ENCODE assay signal across 10 cellular contexts in genomic region chr11:96200243-96200642, GRCh38.
DNase-seq lines count a peak whose midpoint lies in the region; ATAC-seq and TF ChIP-seq lines count a peak whose summit lies in the region.
"Had no signal": no experiment of that assay in that cellular context is flagged by ENCODE, and none has a peak within 500 bp of the region (broad histone marks: within the 10 kb centered on the region; RNA-seq: fewer than 3 reads in every experiment).

No MANE protein-coding gene starts in this region.

- H3K4me3 ChIP-seq in Peyer's patch (no peak overlapping the region), prostate gland (no peak overlapping the region)

- no peaks in the 10 kb centered on the region for H3K27me3 ChIP-seq in CD4-positive, alpha-beta T cell (ENCODE audit: control insufficient read depth, insufficient read depth, low read length)
- H3K27me3 ChIP-seq in Peyer's patch: no peaks in the 10 kb centered on the region
- H3K27me3 ChIP-seq in prostate gland (replicated peaks; ENCODE audit: insufficient read depth): no peaks in the 10 kb centered on the region

- ATAC-seq in CD4-positive, alpha-beta T cell (ENCODE audit: poor library complexity): no peak
- ATAC-seq in HG03025 (IDR thresholded peaks at IDR 0.05; ENCODE audit: low FRiP score, unreplicated experiment): no peak

- DNase-seq in CD4-positive, alpha-beta T cell: no peak
- DNase-seq in Peyer's patch: no peak
- peak; percentile 96 for DNase-seq in fibroblast of gingiva (ENCODE audit: low read depth)
- DNase-seq in prostate gland (ENCODE audit: low spot score): no peak
- DNase-seq in islet precursor cell: no peak
- DNase-seq in NCI-H69 (lab: John Stamatoyannopoulos, UW): no peak
- DNase-seq in hippocampal formation (lab: John Stamatoyannopoulos, UW): no peak
- DNase-seq: activated T-cell treated with anti-CD3 and anti-CD28 coated beads, Interleukin-2, amount 50 U/mL, for 1 hour; Karpas-422 had no signal

- TF ChIP-seq POLR2A in Peyer's patch (IDR thresholded peaks at IDR 0.05): no peak
- TF ChIP-seq POLR2A in prostate gland (IDR thresholded peaks at IDR 0.05): no peak

- no peaks in the 10 kb centered on the region for H3K9me3 Mint-ChIP-seq in CD4-positive, alpha-beta T cell

- H3K4me1 Mint-ChIP-seq in CD4-positive, alpha-beta T cell (ENCODE audit: low read depth): peaks cover 89% of the 10 kb centered on the region

- no peak overlapping the region for H3K27ac ChIP-seq in CD4-positive, alpha-beta T cell (ENCODE audit: low read depth, low read length)
- H3K27ac ChIP-seq in Peyer's patch (peak overlapping the region; percentile 2 to 42 (median 10)), prostate gland (peak overlapping the region; percentile 9 to 37)

- CTCF ChIA-PET in CD4-positive, alpha-beta T cell (lab: Charles Lee): interaction anchor here (1.0 to 1.2 kb wide), 3 partner anchors 34 to 188 kb away, joined by 3 to 5 read pairs (median 3); partner anchors contain the start of gene MAML2

- H3K4me3 Mint-ChIP-seq in CD4-positive, alpha-beta T cell: peak overlapping the region; percentile 81

- H3K9me3 ChIP-seq in CD4-positive, alpha-beta T cell (ENCODE audit: control insufficient read depth, low read length): no peaks in the 10 kb centered on the region
- H3K9me3 ChIP-seq in Peyer's patch (no peaks in the 10 kb centered on the region), prostate gland (no peaks in the 10 kb centered on the region)

- H3K36me3 Mint-ChIP-seq in CD4-positive, alpha-beta T cell (ENCODE audit: low read depth): peaks cover 49% of the 10 kb centered on the region

- POLR2A ChIA-PET in CD4-positive, alpha-beta T cell (lab: Charles Lee): interaction anchor here (0.7 to 1.6 kb wide), 4 partner anchors 43 to 190 kb away, joined by 3 to 6 read pairs (median 4); partner anchors contain the start of genes CCDC82 and JRKL

- H3K4me1 ChIP-seq in Peyer's patch: peaks cover 0 to 14% (median 7%) of the 10 kb centered on the region in 4 donors
- H3K4me1 ChIP-seq in prostate gland (replicated peaks): no peaks in the 10 kb centered on the region

- H3K27ac Mint-ChIP-seq in CD4-positive, alpha-beta T cell: peak overlapping the region; percentile 87

- no peak for TF ChIP-seq CTCF in CD4-positive, alpha-beta T cell (IDR thresholded peaks at IDR 0.05)
- TF ChIP-seq CTCF in Peyer's patch (IDR thresholded peaks at IDR 0.05): no peak
- TF ChIP-seq CTCF in prostate gland (IDR thresholded peaks at IDR 0.05): no peak

- H3K36me3 ChIP-seq in Peyer's patch (no peaks in the 10 kb centered on the region), prostate gland (no peaks in the 10 kb centered on the region)

- intact Hi-C loops in CD4-positive, alpha-beta T cell (cut with DNase I, micrococcal nuclease): loop anchor here in 1 of 2 experiments (5.0 kb wide), 1 partner anchor 142 kb away; the partner anchor contains the start of gene MAML2
- intact Hi-C loops in prostate gland (cut with DNase I): no loop called here

- no peaks in the 10 kb centered on the region for H3K27me3 Mint-ChIP-seq in CD4-positive, alpha-beta T cell
